Comparison of ENCODE assay signal across 8 cellular contexts in genomic region chr6:75855047-75855446, GRCh38.
A peak's percentile ranks its signal among the peaks of the same experiment; 100 is the strongest.
DNase-seq lines count a peak whose midpoint lies in the region; ATAC-seq, FAIRE-seq and TF ChIP-seq lines count a peak whose summit lies in the region.

No MANE protein-coding gene starts in this region.

- no peak for TF ChIP-seq EP300 in transverse colon (IDR thresholded peaks at IDR 0.05; ENCODE audit: low read depth)

- no peak for TF ChIP-seq POLR2A in transverse colon (IDR thresholded peaks at IDR 0.05)

- peaks cover 10% of the 10 kb centered on the region for H3K4me1 ChIP-seq in hepatocyte (ENCODE audit: insufficient read depth)
- peaks cover 0 to 27% (median 12%) of the 10 kb centered on the region in 4 donors for H3K4me1 ChIP-seq in transverse colon

- peak; percentile 41 for DNase-seq in stimulated activated CD4-positive, alpha-beta T cell treated with anti-CD3 and anti-CD28 coated beads, Interleukin-15, amount 100 ng/mL, for 24 hours
- DNase-seq in stimulated activated CD4-positive, alpha-beta T cell treated with anti-CD3 and anti-CD28 coated beads, Interleukin-4, amount 100 ng/mL, for 4 hours, result no peak
- DNase-seq in KBM-7 (peak; percentile 45), hepatocyte (ENCODE audit: low spot score) (peak; percentile 85), transverse colon (peak; percentile 46)

- H3K27ac ChIP-seq in hepatocyte, result no peak overlapping the region
- H3K27ac ChIP-seq in transverse colon, result no peak overlapping the region

- no peak overlapping the region for H2AFZ ChIP-seq in hepatocyte

- H3K4me3 ChIP-seq in hepatocyte (no peak overlapping the region), transverse colon (no peak overlapping the region)

- in situ Hi-C loops in KBM-7 (cut with MboI; ENCODE audit: low pct_unique_long_range_greater_than_20kb, low sequenced_read_pairs), result no loop called here
- in situ Hi-C loops in transverse colon (cut with MboI; ENCODE audit: low pct_ligation_motif_present in 1 of 4, low pct_unique_long_range_greater_than_20kb in 1 of 4, low sequenced_read_pairs in 3 of 4), result no loop called here

- ATAC-seq in GM21825 (IDR thresholded peaks at IDR 0.05; ENCODE audit: unreplicated experiment), result no peak
- ATAC-seq in HG02852 (IDR thresholded peaks at IDR 0.05; ENCODE audit: unreplicated experiment), result no peak

- H3K9me3 ChIP-seq in hepatocyte (ENCODE audit: low read depth), result no peaks in the 10 kb centered on the region
- H3K9me3 ChIP-seq in transverse colon, result no peaks in the 10 kb centered on the region

- no peak overlapping the region for H3K4me2 ChIP-seq in hepatocyte

- no peaks in the 10 kb centered on the region for H3K36me3 ChIP-seq in hepatocyte (replicated peaks; ENCODE audit: insufficient read depth, low read depth)
- H3K36me3 ChIP-seq in transverse colon, result peaks cover 0 to 8% (median 2%) of the 10 kb centered on the region in 4 donors

- peak; percentile 92 for FAIRE-seq in TTC549 (lab: Jason Lieb, UNC)

- intact Hi-C loops in transverse colon (cut with DNase I; ENCODE audit: low total_unique reads), result no loop called here

- no peaks in the 10 kb centered on the region for H4K20me1 ChIP-seq in hepatocyte (ENCODE audit: insufficient read depth, poor library complexity, severe bottlenecking)

- no peaks in the 10 kb centered on the region for H3K79me2 ChIP-seq in hepatocyte

- H3K9me2 ChIP-seq in hepatocyte (replicated peaks; ENCODE audit: insufficient read depth), result no peaks in the 10 kb centered on the region

- WGBS in hepatocyte (ENCODE audit: low lambda C conversion rate, missing lambda C conversion rate), result 31% methylated on average over 1 of the region's 1 CpG
- WGBS in transverse colon (ENCODE audit: low coverage in 1 of 2), 2 donors, result 9 to 18% methylated on average over 1 of the region's 1 CpG

- TF ChIP-seq CTCF in hepatocyte (IDR thresholded peaks at IDR 0.05; ENCODE audit: poor library complexity), result peak; percentile 62
- peak in 4 of 5 experiments; percentile 12 to 54 (median 35) for TF ChIP-seq CTCF in transverse colon (IDR thresholded peaks at IDR 0.05)

- no peaks in the 10 kb centered on the region for H3K27me3 ChIP-seq in hepatocyte
- no peaks in the 10 kb centered on the region for H3K27me3 ChIP-seq in transverse colon

Comparison
In these comparisons a context has a peak if more than half of its experiments do, and no peak if none do; other contexts are left out.
1. DNase-seq: peak in stimulated activated CD4-positive, alpha-beta T cell treated with anti-CD3 and anti-CD28 coated beads, Interleukin-15, amount 100 ng/mL, for 24 hours (single experiment), KBM-7 (single experiment), hepatocyte (single experiment) and transverse colon (single experiment); none in stimulated activated CD4-positive, alpha-beta T cell treated with anti-CD3 and anti-CD28 coated beads, Interleukin-4, amount 100 ng/mL, for 4 hours (0 of 2).